ENCODE assay signal across 11 cellular contexts in genomic region chr10:15253951-15254807, GRCh38.
DNase-seq lines count a peak whose midpoint lies in the region; ATAC-seq, FAIRE-seq and TF ChIP-seq lines count a peak whose summit lies in the region.
"Had no signal": no experiment of that assay in that cellular context is flagged by ENCODE, and none has a peak within 500 bp of the region (broad histone marks: within the 10 kb centered on the region; RNA-seq: fewer than 3 reads in every experiment).

No MANE protein-coding gene starts in this region.

- no peaks in the 10 kb centered on the region for H3K36me3 Mint-ChIP-seq in central memory CD8-positive, alpha-beta T cell (ENCODE audit: insufficient read depth)
- H3K36me3 Mint-ChIP-seq in neural crest cell (ENCODE audit: low read depth) = peaks cover 5% of the 10 kb centered on the region

- peaks cover 8% of the 10 kb centered on the region for H3K27me3 Mint-ChIP-seq in central memory CD8-positive, alpha-beta T cell
- H3K27me3 Mint-ChIP-seq in neural crest cell (ENCODE audit: low read depth) = no peaks in the 10 kb centered on the region

- TF ChIP-seq CTCF in GM10266 (IDR thresholded peaks at IDR 0.05; ENCODE audit: control insufficient read depth, insufficient read depth, low read depth, missing control alignments) (no peak), neural crest cell (conservative IDR thresholded peaks at IDR 0.05) (no peak)

- H3K4me3 Mint-ChIP-seq in central memory CD8-positive, alpha-beta T cell = peak overlapping the region; percentile 85
- H3K4me3 Mint-ChIP-seq in neural crest cell = peak overlapping the region; percentile 61

- H3K9me3 Mint-ChIP-seq in central memory CD8-positive, alpha-beta T cell = no peaks in the 10 kb centered on the region
- no peaks in the 10 kb centered on the region for H3K9me3 Mint-ChIP-seq in neural crest cell

- ATAC-seq in HG03108 (IDR thresholded peaks at IDR 0.05; ENCODE audit: unreplicated experiment) (peak; percentile 39), GM21529 (IDR thresholded peaks at IDR 0.05; ENCODE audit: unreplicated experiment) (no peak)
- ATAC-seq in central memory CD8-positive, alpha-beta T cell (replicated peaks; ENCODE audit: extremely low read depth, poor library complexity, severe bottlenecking) = no peak

- H3K4me1 Mint-ChIP-seq in central memory CD8-positive, alpha-beta T cell = peaks cover 20% of the 10 kb centered on the region
- H3K4me1 Mint-ChIP-seq in neural crest cell = peaks cover 33% of the 10 kb centered on the region

- H3K27ac Mint-ChIP-seq in central memory CD8-positive, alpha-beta T cell (ENCODE audit: low read depth) = peak overlapping the region; percentile 88
- no peak overlapping the region for H3K27ac Mint-ChIP-seq in neural crest cell (ENCODE audit: unreplicated experiment)

- FAIRE-seq in RCC 7860 (lab: Jason Lieb, UNC) = no peak

- DNase-seq in GM10266 (ENCODE audit: extremely low spot score) (peak; percentile 35), neural crest cell (ENCODE audit: low read depth, low spot score) (no peak), RCC 7860 (ENCODE audit: low spot score) (no peak), NCI-H1048 (lab: John Stamatoyannopoulos, UW) (no peak)
- no peak for DNase-seq in central memory CD8-positive, alpha-beta T cell (ENCODE audit: low spot score in 2 of 2)
- DNase-seq in stimulated activated naive CD4-positive, alpha-beta T cell (lab: John Stamatoyannopoulos, UW) = no peak
- DNase-seq: cerebellar nuclear complex, NCI-H774, upper lobe of left lung had no signal
